In the genomic region with DNA sequence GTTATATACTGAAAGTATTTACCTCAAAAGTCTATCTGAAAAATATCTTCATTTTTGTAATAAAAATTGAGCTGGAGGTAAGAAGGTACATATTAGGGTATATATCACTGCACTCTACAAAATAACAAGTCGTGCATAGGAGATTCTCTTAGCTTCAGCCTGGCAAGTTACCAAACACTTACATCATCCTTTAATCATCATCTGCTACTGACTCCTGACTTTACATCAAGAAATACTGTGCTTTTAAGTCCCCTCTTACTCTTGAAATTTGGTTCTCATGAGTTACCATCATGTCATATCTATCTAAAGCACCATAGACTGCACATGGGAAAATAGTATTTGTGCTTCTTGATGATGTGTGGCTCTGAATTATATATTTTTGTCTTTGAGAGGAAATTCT, we compare ENCODE assay signal across 8 cellular contexts. TPM values are rescaled to one million over a fixed set of nuclear protein-coding genes. Genes with fewer than 3 reads are reported as not detected.
A peak's percentile ranks its signal among the peaks of the same experiment; 100 is the strongest.
DNase-seq lines count a peak whose midpoint lies in the region; ATAC-seq, FAIRE-seq and TF ChIP-seq lines count a peak whose summit lies in the region.

No MANE protein-coding gene starts in this region.

- no peak overlapping the region for H3K9ac ChIP-seq in K562 (ENCODE audit: insufficient read depth in 1 of 2, low read depth in 2 of 2, low read length in 2 of 2)

- H4K20me1 ChIP-seq in K562 (replicated peaks; ENCODE audit: control insufficient read depth, insufficient read depth, low read length), result no peaks in the 10 kb centered on the region

- CTCF ChIA-PET in K562 (lab: Yijun Ruan, JAX; ENCODE audit: low intra/inter-chr PET ratio), result no interaction called here

- no peak for FAIRE-seq in K562 (lab: Jason Lieb, UNC)

- TF ChIP-seq POLR2A in K562 (conservative IDR thresholded peaks at IDR 0.05), result no peak

- in situ Hi-C loops in K562 (cut with MboI), result no loop called here

- TF ChIP-seq RAD21 in K562 (CRISPR knock-in tag; conservative IDR thresholded peaks at IDR 0.05 in 1 of 2, IDR thresholded peaks at IDR 0.05 in 1 of 2), result no peak

- H3K4me3 ChIP-seq in AG09309 (ENCODE audit: control insufficient read depth, low read depth, low read length) (no peak overlapping the region), K562 (no peak overlapping the region)

- no peak for TF ChIP-seq CTCF in AG09309 (IDR thresholded peaks at IDR 0.05; ENCODE audit: control insufficient read depth, insufficient read depth, low read depth, low read length, missing control alignments)
- TF ChIP-seq CTCF in K562 (IDR thresholded peaks at IDR 0.05 in 2 of 3, conservative IDR thresholded peaks at IDR 0.05 in 1 of 3; ENCODE audit: insufficient read depth in 2 of 3, low read depth in 1 of 3, low read length in 3 of 3), result no peak

- H3K4me1 ChIP-seq in K562 (replicated peaks in 1 of 2; ENCODE audit: control insufficient read depth in 2 of 2, insufficient read depth in 2 of 2, low read length in 2 of 2), result no peaks in the 10 kb centered on the region

- peak; percentile 53 for DNase-seq in AG09309 (ENCODE audit: low read depth)
- DNase-seq in HS-5 (ENCODE audit: low read depth), result peak; percentile 67
- DNase-seq in K562 (ENCODE audit: extremely low read depth in 1 of 4, low spot score in 3 of 4), result no peak
- DNase-seq in lung microvascular endothelial cell (ENCODE audit: low read depth in 2 of 2), result peak; percentile 76 to 95
- DNase-seq in mesenteric fat pad (ENCODE audit: low spot score), result no peak
- DNase-seq in NCI-H146 (lab: John Stamatoyannopoulos, UW), result no peak

- no peak overlapping the region for H3K4me2 ChIP-seq in K562 (ENCODE audit: insufficient read depth, low read length)

- H3K9me1 ChIP-seq in K562 (ENCODE audit: control insufficient read depth, insufficient read depth, low read length), result no peaks in the 10 kb centered on the region

- intact Hi-C loops in K562 (cut with micrococcal nuclease), result no loop called here

- H3K27ac ChIP-seq in K562 (ENCODE audit: extremely low read depth, low read depth, low read length), result no peak overlapping the region

- POLR2A ChIA-PET in K562 (lab: Yijun Ruan, JAX), result interaction anchor here (0.7 kb wide), 1 partner anchor 38 kb away, joined by 3 read pairs; no protein-coding TSS in a partner anchor

- BruUV-seq in K562 (replicated peaks; lab: Mats Ljungman, UMichigan), result no TSS peak

- no peaks in the 10 kb centered on the region for H3K9me3 ChIP-seq in K562 (replicated peaks; ENCODE audit: control insufficient read depth, insufficient read depth, low read depth, low read length)

- H2AFZ ChIP-seq in K562 (ENCODE audit: low read depth, low read length), result no peak overlapping the region

- ATAC-seq in K562 (no peak), GM19023 (IDR thresholded peaks at IDR 0.05; ENCODE audit: unreplicated experiment) (no peak), GM21576 (IDR thresholded peaks at IDR 0.05; ENCODE audit: unreplicated experiment) (no peak)

- WGBS in K562 (ENCODE audit: insufficient coverage, low coverage, missing lambda C conversion rate), result 13% methylated on average over 1 of the region's 1 CpG

- H3K27me3 ChIP-seq in K562 (ENCODE audit: control insufficient read depth in 2 of 2, insufficient read depth in 2 of 2, low read length in 2 of 2), result no peaks in the 10 kb centered on the region

- no peaks in the 10 kb centered on the region for H3K79me2 ChIP-seq in K562 (ENCODE audit: control insufficient read depth, insufficient read depth, low read length)

- H3K36me3 ChIP-seq in K562 (ENCODE audit: control insufficient read depth, insufficient read depth, low read length), result no peaks in the 10 kb centered on the region

- no peak for TF ChIP-seq EP300 in K562 (IDR thresholded peaks at IDR 0.05; ENCODE audit: low read length)

TF ChIP-seq in K562, 482 proteins besides CTCF, POLR2A, EP300 and RAD21:
- TF ChIP-seq, protein P1, sequence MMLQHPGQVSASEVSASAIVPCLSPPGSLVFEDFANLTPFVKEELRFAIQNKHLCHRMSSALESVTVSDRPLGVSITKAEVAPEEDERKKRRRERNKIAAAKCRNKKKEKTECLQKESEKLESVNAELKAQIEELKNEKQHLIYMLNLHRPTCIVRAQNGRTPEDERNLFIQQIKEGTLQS (IDR thresholded peaks at IDR 0.05), result peak; percentile 55; the same call in 1 of the 2 replicates
- TF ChIP-seq, protein P1 (CRISPR knock-in tag; conservative IDR thresholded peaks at IDR 0.05), result no peak
- TF ChIP-seq NFIC (IDR thresholded peaks at IDR 0.05), result 0 out of 2 replicates have a peak, but pooled peaks have one; percentile 17
- TF ChIP-seq TEAD1 (CRISPR knock-in tag; IDR thresholded peaks at IDR 0.05), result no peak
- TF ChIP-seq ZNF586 (CRISPR knock-in tag; conservative IDR thresholded peaks at IDR 0.05), result no peak
- no peak for TF ChIP-seq E2F6 (IDR thresholded peaks at IDR 0.05; ENCODE audit: borderline replicate concordance in 1 of 2, extremely low read depth in 1 of 2, insufficient read depth in 1 of 2, insufficient read length in 1 of 2, low read depth in 1 of 2, low read length in 1 of 2, poor library complexity in 1 of 2, severe bottlenecking in 1 of 2)
- TF ChIP-seq JUND (IDR thresholded peaks at IDR 0.05; ENCODE audit: borderline replicate concordance, low read depth, low read length), result peak; percentile 36; the same call in 1 of the 2 replicates
- TF ChIP-seq JUND (tag; IDR thresholded peaks at IDR 0.05; ENCODE audit: borderline replicate concordance, low read depth, low read length), result no peak
- TF ChIP-seq CEBPG (CRISPR knock-in tag; IDR thresholded peaks at IDR 0.05), result no peak
- TF ChIP-seq CEBPG (tag; conservative IDR thresholded peaks at IDR 0.05 in 1 of 2, IDR thresholded peaks at IDR 0.05 in 1 of 2), result peak in 1 of 2 experiments; percentile 71; a peak in 2 of 4 replicates

RNA-seq across cellular contexts. Expression of gene LYSMD4, which starts 50.8 kb away (rescaled TPM):
- total RNA-seq in K562 (2011; cell fraction: chromatin; rRNA removed; ENCODE audit: low replicate concordance), result 5.3 and 7.1 TPM in 2 replicates
- 4.5 and 6.3 TPM in 2 replicates for total RNA-seq in K562 (2011; cell fraction: nucleolus; rRNA removed)
- total RNA-seq in K562 (2011; cell fraction: nucleoplasm; rRNA removed), result 5.5 and 6.3 TPM in 2 replicates
- total RNA-seq in K562 (2014; rRNA removed), result 2.2 and 3.2 TPM in 2 replicates
- total RNA-seq in K562 (2014; rRNA removed; fragmentation: Illumina TruSeq; extraction: Trizol), result 1.6 and 2.0 TPM in 2 replicates
- total RNA-seq in K562 (2015; rRNA removed; fragmentation: Illumina TruSeq; extraction: Trizol), result 1.6 and 1.7 TPM in 2 replicates
- 2.1 and 2.3 TPM in 2 replicates for total RNA-seq in K562 (2021)
- polyA plus RNA-seq in K562 (2011; rRNA removed), result 2.2 and 2.3 TPM in 2 replicates
- 2.3 and 2.5 TPM in 2 replicates for polyA plus RNA-seq in K562 (2011; cell fraction: cytosol; rRNA removed)
- polyA plus RNA-seq in K562 (2011; cell fraction: nucleus; rRNA removed), result 7.7 and 9.7 TPM in 2 replicates
- polyA plus RNA-seq in K562 (2012), result 2.5 and 3.7 TPM in 2 replicates
- polyA plus RNA-seq in K562 (2014; fragmentation: Illumina TruSeq; extraction: Trizol), result 2.0 and 2.3 TPM in 2 replicates
- polyA plus RNA-seq in K562 (2014; fragmentation: Nextera tagmentation; extraction: Ambion mirVana), result under 1 TPM; 0.46 to 0.70 TPM
- 3.1 and 4.2 TPM in 2 replicates for polyA plus RNA-seq in K562 (2014; rRNA removed)
- 1.2 and 1.8 TPM in 2 replicates for polyA minus RNA-seq in K562 (2011; rRNA and poly(A)+ RNA removed)
- polyA minus RNA-seq in K562 (2011; cell fraction: cytosol; rRNA and poly(A)+ RNA removed), result 0.64 and 1.9 TPM in 2 replicates
- polyA minus RNA-seq in K562 (2011; cell fraction: nucleus; rRNA and poly(A)+ RNA removed), result 3.1 and 4.2 TPM in 2 replicates
- total RNA-seq in lung microvascular endothelial cell, result 3.7 and 5.6 TPM in 2 replicates
- 6.4 TPM for total RNA-seq in mesenteric fat pad

Comparison
In these comparisons a context has a peak if more than half of its experiments do, and no peak if none do; other contexts are left out.
1. DNase-seq: peak in AG09309 (single experiment), HS-5 (single experiment) and lung microvascular endothelial cell (2 of 2); none in K562 (0 of 4), mesenteric fat pad (single experiment) and NCI-H146 (single experiment).